ENCODE assay signal across 8 cellular contexts in the genomic region with DNA sequence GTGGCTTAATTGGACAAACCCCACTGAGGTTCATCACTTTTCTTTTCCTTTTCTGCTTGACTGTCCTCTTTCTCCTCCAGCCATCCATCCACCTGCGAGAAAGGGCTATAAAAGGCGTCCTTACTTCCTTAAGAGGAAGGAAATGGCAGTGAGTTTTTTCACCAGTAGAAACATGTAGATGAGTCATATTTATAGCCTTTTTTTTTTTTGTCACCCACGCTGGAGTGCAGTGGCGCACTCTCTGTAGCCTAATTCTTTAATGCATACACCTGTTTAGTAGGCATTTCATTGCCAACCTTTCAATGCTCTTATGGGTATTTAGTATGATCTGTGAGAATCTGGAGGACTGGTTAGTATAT. TPM values are rescaled to one million over a fixed set of nuclear protein-coding genes. Genes with fewer than 3 reads are reported as not detected.
DNase-seq lines count a peak whose midpoint lies in the region; ATAC-seq and TF ChIP-seq lines count a peak whose summit lies in the region.

No MANE protein-coding gene starts in this region.

- H3K36me3 Mint-ChIP-seq in activated T-cell treated with anti-CD3 and anti-CD28 coated beads, Interleukin-2, amount 50 U/mL, for 4 hours (ENCODE audit: insufficient read depth): no peaks in the 10 kb centered on the region
- no peaks in the 10 kb centered on the region for H3K36me3 Mint-ChIP-seq in activated naive CD8-positive, alpha-beta T cell treated with anti-CD3 and anti-CD28 coated beads, Interleukin-2, amount 50 U/mL, for 24 hours (ENCODE audit: low read depth)
- H3K36me3 Mint-ChIP-seq in progenitor cell of endocrine pancreas (ENCODE audit: insufficient read depth): no peaks in the 10 kb centered on the region

- peak overlapping the region; percentile 1 for H3K4me3 Mint-ChIP-seq in activated T-cell treated with anti-CD3 and anti-CD28 coated beads, Interleukin-2, amount 50 U/mL, for 4 hours
- H3K4me3 Mint-ChIP-seq in activated naive CD8-positive, alpha-beta T cell treated with anti-CD3 and anti-CD28 coated beads, Interleukin-2, amount 50 U/mL, for 24 hours: peak overlapping the region; percentile 23
- no peak overlapping the region for H3K4me3 Mint-ChIP-seq in progenitor cell of endocrine pancreas (ENCODE audit: low read depth)

- H3K4me1 Mint-ChIP-seq in activated T-cell treated with anti-CD3 and anti-CD28 coated beads, Interleukin-2, amount 50 U/mL, for 4 hours (ENCODE audit: low read depth): peaks cover 55% of the 10 kb centered on the region
- peaks cover 58% of the 10 kb centered on the region for H3K4me1 Mint-ChIP-seq in activated naive CD8-positive, alpha-beta T cell treated with anti-CD3 and anti-CD28 coated beads, Interleukin-2, amount 50 U/mL, for 24 hours
- H3K4me1 Mint-ChIP-seq in progenitor cell of endocrine pancreas (ENCODE audit: low read depth): no peaks in the 10 kb centered on the region

- H3K9me3 Mint-ChIP-seq in activated T-cell treated with anti-CD3 and anti-CD28 coated beads, Interleukin-2, amount 50 U/mL, for 4 hours: peaks cover 10% of the 10 kb centered on the region
- H3K9me3 Mint-ChIP-seq in activated naive CD8-positive, alpha-beta T cell treated with anti-CD3 and anti-CD28 coated beads, Interleukin-2, amount 50 U/mL, for 24 hours: no peaks in the 10 kb centered on the region
- H3K9me3 Mint-ChIP-seq in progenitor cell of endocrine pancreas (ENCODE audit: low read depth): peaks cover 9% of the 10 kb centered on the region

- no peaks in the 10 kb centered on the region for H3K36me3 ChIP-seq in skeletal muscle satellite cell (ENCODE audit: insufficient read depth, low read length)

- peak overlapping the region; percentile 36 for H3K27ac Mint-ChIP-seq in activated naive CD8-positive, alpha-beta T cell treated with anti-CD3 and anti-CD28 coated beads, Interleukin-2, amount 50 U/mL, for 24 hours
- H3K27ac Mint-ChIP-seq in progenitor cell of endocrine pancreas: no peak overlapping the region

- peak overlapping the region; percentile 59 for H3K4me2 ChIP-seq in skeletal muscle satellite cell (ENCODE audit: low read length)

- H3K27me3 ChIP-seq in skeletal muscle satellite cell (ENCODE audit: control insufficient read depth, insufficient read depth, low read length): no peaks in the 10 kb centered on the region

- no peak overlapping the region for H3K9ac ChIP-seq in skeletal muscle satellite cell (ENCODE audit: low read depth, low read length)

- no peak overlapping the region for H3K4me3 ChIP-seq in skeletal muscle satellite cell (ENCODE audit: low read length)

- no peak for TF ChIP-seq CTCF in progenitor cell of endocrine pancreas (IDR thresholded peaks at IDR 0.05; ENCODE audit: unreplicated experiment)

- H3K27me3 Mint-ChIP-seq in activated T-cell treated with anti-CD3 and anti-CD28 coated beads, Interleukin-2, amount 50 U/mL, for 4 hours (ENCODE audit: low read depth): no peaks in the 10 kb centered on the region
- peaks cover 8% of the 10 kb centered on the region for H3K27me3 Mint-ChIP-seq in activated naive CD8-positive, alpha-beta T cell treated with anti-CD3 and anti-CD28 coated beads, Interleukin-2, amount 50 U/mL, for 24 hours
- H3K27me3 Mint-ChIP-seq in progenitor cell of endocrine pancreas: no peaks in the 10 kb centered on the region

- H3K9me3 ChIP-seq in skeletal muscle satellite cell (replicated peaks; ENCODE audit: low read length): no peaks in the 10 kb centered on the region

- ATAC-seq in activated T-cell treated with anti-CD3 and anti-CD28 coated beads, Interleukin-2, amount 50 U/mL, for 4 hours: peak; percentile 68 to 77
- peak; percentile 81 for ATAC-seq in activated naive CD8-positive, alpha-beta T cell treated with anti-CD3 and anti-CD28 coated beads, Interleukin-2, amount 50 U/mL, for 24 hours
- ATAC-seq in GM21515 (IDR thresholded peaks at IDR 0.05; ENCODE audit: unreplicated experiment): no peak

- peaks cover 20% of the 10 kb centered on the region for H3K4me1 ChIP-seq in skeletal muscle satellite cell (ENCODE audit: control insufficient read depth, insufficient read depth, low read length)

- DNase-seq in activated T-cell treated with anti-CD3 and anti-CD28 coated beads, Interleukin-2, amount 50 U/mL, for 4 hours: peak; percentile 11
- DNase-seq in activated T-cell treated with anti-CD3 and anti-CD28 coated beads for 4 hours (no peak), HT1080 (ENCODE audit: low read depth) (peak; percentile 53), NCI-H1930 (lab: John Stamatoyannopoulos, UW) (no peak), progenitor cell of endocrine pancreas (ENCODE audit: low spot score, unreplicated experiment) (no peak)
- no peak for DNase-seq in activated naive CD8-positive, alpha-beta T cell treated with anti-CD3 and anti-CD28 coated beads, Interleukin-2, amount 50 U/mL, for 24 hours

RNA-seq across cellular contexts. Expression of a gene that starts 15.3 kb away (rescaled TPM):
- 10 to 100 TPM in 2 of 3 donors, 1 to 10 TPM in 1; 8.9 to 12.0 (median 11.9) TPM for total RNA-seq in activated T-cell treated with anti-CD3 and anti-CD28 coated beads, Interleukin-2, amount 50 U/mL, for 4 hours
- total RNA-seq in HT1080 (2014; rRNA removed; shearing (Covaris generic)): 17.1 and 19.1 TPM in 2 replicates
- 26.9 and 30.2 TPM in 2 replicates for polyA plus RNA-seq in HT1080 (2015; cell fraction: cytosol; rRNA removed)
- polyA plus RNA-seq in HT1080 (2015; cell fraction: nucleus; rRNA removed): 36.6 and 42.1 TPM in 2 replicates
- 33.2 and 35.0 TPM in 2 replicates for total RNA-seq in skeletal muscle satellite cell (2012; rRNA removed)
- total RNA-seq in progenitor cell of endocrine pancreas: 29.4 and 31.0 TPM in 2 replicates

Comparison
In these comparisons a context has a peak if more than half of its experiments do, and no peak if none do; other contexts are left out.
1. DNase-seq: peak in activated T-cell treated with anti-CD3 and anti-CD28 coated beads, Interleukin-2, amount 50 U/mL, for 4 hours (single experiment) and HT1080 (single experiment); none in activated T-cell treated with anti-CD3 and anti-CD28 coated beads for 4 hours (single experiment), activated naive CD8-positive, alpha-beta T cell treated with anti-CD3 and anti-CD28 coated beads, Interleukin-2, amount 50 U/mL, for 24 hours (single experiment), NCI-H1930 (0 of 2) and progenitor cell of endocrine pancreas (single experiment).